In the genomic region with DNA sequence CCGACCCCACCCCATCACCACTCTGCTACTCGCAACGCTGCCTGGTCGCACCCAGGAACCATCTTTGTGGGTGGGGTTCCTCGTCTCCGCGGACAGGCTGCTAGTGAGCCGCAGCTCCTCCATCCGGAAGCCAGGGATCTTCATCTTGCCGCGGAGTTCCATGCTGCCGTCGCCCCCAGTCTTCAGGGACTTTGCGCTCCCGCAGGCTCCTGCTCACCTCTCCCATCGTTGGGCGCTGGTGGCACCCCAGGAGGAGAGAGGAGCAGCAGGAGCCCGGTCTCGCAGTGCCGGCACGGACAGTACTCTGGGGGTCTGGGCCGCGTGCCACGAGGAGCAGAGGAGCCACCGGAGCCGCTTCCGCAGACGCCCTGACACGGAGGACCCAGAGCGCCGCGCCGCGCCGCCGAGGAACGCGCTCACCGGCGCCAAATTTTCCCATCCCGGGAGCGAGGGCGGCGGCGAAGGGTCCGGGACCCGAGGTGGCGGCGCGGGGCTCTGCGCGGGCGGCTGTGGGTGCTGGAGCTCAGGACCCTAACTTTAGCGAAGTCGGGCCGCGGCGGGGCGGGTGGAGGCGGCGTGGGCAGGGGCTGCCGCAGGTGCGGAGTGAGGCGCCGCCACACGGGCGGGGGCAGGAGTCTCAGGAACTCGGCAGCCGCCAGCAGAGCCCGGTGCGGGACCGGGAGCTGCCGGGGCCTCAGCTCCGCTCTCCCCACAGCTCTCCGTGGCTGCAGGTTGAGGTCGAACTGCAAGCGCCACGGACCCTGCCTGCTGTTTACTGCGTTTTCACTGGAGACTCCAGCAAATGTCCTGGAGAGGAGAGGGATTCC, we compare ENCODE assay signal across 12 cellular contexts.
DNase-seq lines count a peak whose midpoint lies in the region; ATAC-seq and TF ChIP-seq lines count a peak whose summit lies in the region.
"Had no signal": no experiment of that assay in that cellular context is flagged by ENCODE, and none has a peak within 500 bp of the region (broad histone marks: within the 10 kb centered on the region; RNA-seq: fewer than 3 reads in every experiment).

No MANE protein-coding gene starts in this region.

- H3K27ac Mint-ChIP-seq in osteocyte (ENCODE audit: unreplicated experiment) (no peak overlapping the region), HFFc6 (no peak overlapping the region)
- H3K27ac Mint-ChIP-seq: dendritic cell treated with granulocyte-macrophage colony-stimulating factor and Interleukin-4, amounts not matched to agents 40 ng/mL and 50 ng/mL, for 4 days had no signal

- 0 to 17% methylated on average over 2 to 7 of the region's 79 CpGs for WGBS in gastroesophageal sphincter (ENCODE audit: low coverage in 1 of 2), 2 donors

- peak overlapping the region; percentile 84 for H3K4me3 ChIP-seq in NT2/D1 (ENCODE audit: insufficient read length, low read depth)
- H3K4me3 ChIP-seq in gastroesophageal sphincter: peak overlapping the region; percentile 1 to 51
- H3K4me3 ChIP-seq: ovary had no signal

- H3K4me1 Mint-ChIP-seq in osteocyte (ENCODE audit: unreplicated experiment): peaks cover 4% of the 10 kb centered on the region
- no peaks in the 10 kb centered on the region for H3K4me1 Mint-ChIP-seq in HFFc6 (ENCODE audit: low read depth)

- H3K27me3 ChIP-seq in NT2/D1 (ENCODE audit: insufficient read depth, insufficient read length): no peaks in the 10 kb centered on the region
- peaks cover 36% of the 10 kb centered on the region for H3K27me3 ChIP-seq in gastroesophageal sphincter
- H3K27me3 ChIP-seq: ovary had no signal

- H3K4me3 Mint-ChIP-seq in osteocyte (ENCODE audit: unreplicated experiment): peak overlapping the region; percentile 44
- no peak overlapping the region for H3K4me3 Mint-ChIP-seq in HFFc6
- H3K4me3 Mint-ChIP-seq: dendritic cell treated with granulocyte-macrophage colony-stimulating factor and Interleukin-4, amounts not matched to agents 40 ng/mL and 50 ng/mL, for 4 days had no signal

- DNase-seq in DMS53 (lab: John Stamatoyannopoulos, UW): peak; percentile 59
- no peak for DNase-seq in NT2/D1 (ENCODE audit: low read depth, low spot score)
- no peak for DNase-seq in osteocyte (ENCODE audit: extremely low spot score, unreplicated experiment)
- DNase-seq in HFFc6: no peak
- no peak for DNase-seq in NCI-H128 (lab: John Stamatoyannopoulos, UW; ENCODE audit: unreplicated experiment)
- no peak for DNase-seq in AML-193 (lab: John Stamatoyannopoulos, UW)
- DNase-seq: activated CD4-positive, CD25-positive, alpha-beta regulatory T cell; DMS153; ovary had no signal

- TF ChIP-seq POLR2A in gastroesophageal sphincter (IDR thresholded peaks at IDR 0.05): no peak

- no peaks in the 10 kb centered on the region for H3K36me3 Mint-ChIP-seq in osteocyte (ENCODE audit: unreplicated experiment)
- no peaks in the 10 kb centered on the region for H3K36me3 Mint-ChIP-seq in HFFc6 (ENCODE audit: low read depth)

- no peaks in the 10 kb centered on the region for H3K9me3 ChIP-seq in NT2/D1 (ENCODE audit: insufficient read depth, low read length)
- no peaks in the 10 kb centered on the region for H3K9me3 ChIP-seq in gastroesophageal sphincter
- H3K9me3 ChIP-seq: ovary had no signal

- ATAC-seq in gastroesophageal sphincter (no peak), GM21447 (IDR thresholded peaks at IDR 0.05; ENCODE audit: unreplicated experiment) (no peak)

- no peaks in the 10 kb centered on the region for H3K4me1 ChIP-seq in NT2/D1 (ENCODE audit: insufficient read depth, insufficient read length)
- H3K4me1 ChIP-seq in gastroesophageal sphincter: peaks cover 0 to 12% (median 0%) of the 10 kb centered on the region in 3 donors

- peak overlapping the region in 2 of 4 donors; percentile 44 to 49 for H3K27ac ChIP-seq in gastroesophageal sphincter
- H3K27ac ChIP-seq: ovary had no signal

- H3K36me3 ChIP-seq in NT2/D1 (ENCODE audit: insufficient read depth, insufficient read length, low read length): no peaks in the 10 kb centered on the region
- no peaks in the 10 kb centered on the region for H3K36me3 ChIP-seq in gastroesophageal sphincter
- H3K36me3 ChIP-seq: ovary had no signal

- H3K9me3 Mint-ChIP-seq in osteocyte (ENCODE audit: unreplicated experiment): peaks cover 19% of the 10 kb centered on the region
- peaks cover 32% of the 10 kb centered on the region for H3K9me3 Mint-ChIP-seq in HFFc6

- TF ChIP-seq CTCF in gastroesophageal sphincter (IDR thresholded peaks at IDR 0.05) (no peak), osteocyte (IDR thresholded peaks at IDR 0.05) (no peak), HFFc6 (IDR thresholded peaks at IDR 0.05) (no peak)

- no peak for TF ChIP-seq EP300 in gastroesophageal sphincter (IDR thresholded peaks at IDR 0.05)

- H3K27me3 Mint-ChIP-seq in osteocyte (ENCODE audit: unreplicated experiment) (peaks cover 16% of the 10 kb centered on the region), HFFc6 (ENCODE audit: insufficient read depth) (no peaks in the 10 kb centered on the region)

- H3K9ac ChIP-seq in NT2/D1 (ENCODE audit: insufficient read length, low read depth): peak overlapping the region; percentile 91
